Comparison of ENCODE assay signal across 24 cellular contexts in the genomic region with DNA sequence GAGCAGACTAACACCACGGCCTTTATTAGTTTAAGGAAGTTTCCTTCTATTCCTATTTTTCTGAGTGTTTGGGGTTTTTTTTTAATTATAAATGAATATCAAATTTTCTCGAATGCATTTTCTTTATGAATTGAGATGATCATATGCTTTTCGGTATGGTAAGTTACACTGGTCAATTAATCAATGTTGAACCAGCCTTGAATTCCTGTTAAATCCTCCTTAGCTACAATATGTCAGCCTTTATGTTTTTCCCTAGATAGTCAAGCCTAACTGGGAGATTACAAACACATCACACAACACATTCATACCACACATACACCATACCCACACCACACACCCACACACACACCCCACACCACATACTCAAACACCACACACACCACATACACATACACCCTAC.
DNase-seq lines count a peak whose midpoint lies in the region; ATAC-seq, FAIRE-seq and TF ChIP-seq lines count a peak whose summit lies in the region.
"Had no signal": no experiment of that assay in that cellular context is flagged by ENCODE, and none has a peak within 500 bp of the region (broad histone marks: within the 10 kb centered on the region; RNA-seq: fewer than 3 reads in every experiment).

No MANE protein-coding gene starts in this region.

- no peak for TF ChIP-seq POLR2A in GM12891 (IDR thresholded peaks at IDR 0.05; ENCODE audit: low read depth, low read length)
- no peak for TF ChIP-seq POLR2A in IMR-90 (IDR thresholded peaks at IDR 0.05; ENCODE audit: low read depth, low read length)
- TF ChIP-seq POLR2A in K562 (conservative IDR thresholded peaks at IDR 0.05) = no peak

- H2BK20ac ChIP-seq in IMR-90 (ENCODE audit: low read depth, low read length) = no peak overlapping the region

- no peak overlapping the region for H2AK5ac ChIP-seq in IMR-90 (ENCODE audit: low read depth, low read length)

- in situ Hi-C loops in IMR-90 (cut with MboI; ENCODE audit: low sequenced_read_pairs) (no loop called here), K562 (cut with MboI) (no loop called here)

- dilution Hi-C loops in IMR-90 (cut with HindIII; ENCODE audit: low sequenced_read_pairs, unreplicated experiment) = no loop called here

- H3K9ac ChIP-seq in IMR-90 (ENCODE audit: low read depth, low read length) = no peak overlapping the region
- no peak overlapping the region for H3K9ac ChIP-seq in K562 (ENCODE audit: insufficient read depth in 1 of 2, low read depth in 2 of 2, low read length in 2 of 2)
- H3K9ac ChIP-seq: BLaER1 treated with 17β-estradiol and CSF1 and Interleukin-3, amounts not matched to agents 10 nM and 100 nM had no signal

- WGBS in IMR-90 (ENCODE audit: extremely low coverage in 2 of 2, insufficient read length in 1 of 2), 2 experiments = no CpG with 5 or more reads among the region's 3 CpGs
- WGBS in K562 (ENCODE audit: insufficient coverage, low coverage, missing lambda C conversion rate) = 67% methylated on average over 3 of the region's 3 CpGs

- FAIRE-seq in GM12891 (lab: Jason Lieb, UNC) (peak; percentile 75), K562 (lab: Jason Lieb, UNC) (no peak)
- FAIRE-seq: A549, D721Med, G401.6, GM12892, GM18507 had no signal

- H3K9me1 ChIP-seq in IMR-90 (ENCODE audit: insufficient read depth, low read length) (no peaks in the 10 kb centered on the region), K562 (ENCODE audit: control insufficient read depth, insufficient read depth, low read length) (no peaks in the 10 kb centered on the region)

- H2AK9ac ChIP-seq in IMR-90 (replicated peaks; ENCODE audit: low read depth, low read length, poor library complexity) = no peak overlapping the region

- BruUV-seq in IMR-90 (replicated peaks; lab: Mats Ljungman, UMichigan) (no TSS peak), K562 (replicated peaks; lab: Mats Ljungman, UMichigan) (no TSS peak)

- H3K4me3 ChIP-seq in IMR-90 (ENCODE audit: insufficient read depth, low read depth, low read length) (no peak overlapping the region), K562 (no peak overlapping the region), osteoblast (ENCODE audit: insufficient read depth, low read length) (no peak overlapping the region)
- H3K4me3 ChIP-seq: A549; BLaER1 treated with 17β-estradiol and CSF1 and Interleukin-3, amounts not matched to agents 10 nM and 100 nM had no signal

- no peaks in the 10 kb centered on the region for H3K36me3 ChIP-seq in IMR-90 (ENCODE audit: control insufficient read depth, insufficient read depth, low read length)
- H3K36me3 ChIP-seq in K562 (ENCODE audit: control insufficient read depth, insufficient read depth, low read length) = peaks cover 21% of the 10 kb centered on the region; the same call in 2 of the 3 replicates
- no peaks in the 10 kb centered on the region for H3K36me3 ChIP-seq in osteoblast (ENCODE audit: insufficient read depth, low read length)

- no peak overlapping the region for H3K18ac ChIP-seq in IMR-90 (ENCODE audit: low read depth, low read length)

- no peak overlapping the region for H3K4ac ChIP-seq in IMR-90 (ENCODE audit: low read depth, low read length)

- TF ChIP-seq RAD21 in IMR-90 (IDR thresholded peaks at IDR 0.05; ENCODE audit: low read length) (no peak), K562 (CRISPR knock-in tag; conservative IDR thresholded peaks at IDR 0.05 in 1 of 2, IDR thresholded peaks at IDR 0.05 in 1 of 2) (no peak)

- ATAC-seq in IMR-90 (ENCODE audit: low read depth) (no peak), K562 (no peak), HG03520 (IDR thresholded peaks at IDR 0.05; ENCODE audit: unreplicated experiment) (no peak), GM19395 (IDR thresholded peaks at IDR 0.05; ENCODE audit: unreplicated experiment) (no peak)
- ATAC-seq: A549; CD8-positive, alpha-beta T cell had no signal

- no peak for TF ChIP-seq EP300 in K562 (IDR thresholded peaks at IDR 0.05; ENCODE audit: low read length)

- H4K20me1 ChIP-seq in IMR-90 (ENCODE audit: insufficient read depth, low read length) (no peaks in the 10 kb centered on the region), K562 (replicated peaks; ENCODE audit: control insufficient read depth, insufficient read depth, low read length) (no peaks in the 10 kb centered on the region; the same call in 1 of the 2 replicates), osteoblast (ENCODE audit: insufficient read depth, low read length) (no peaks in the 10 kb centered on the region)

- no peaks in the 10 kb centered on the region for H3K4me1 Mint-ChIP-seq in activated CD4-positive, alpha-beta memory T cell treated with anti-CD3 and anti-CD28 coated beads, Interleukin-2, amount 10 ng/mL, durations not matched to agents 7 days and 5 days
- H3K4me1 Mint-ChIP-seq: B cell had no signal

- H2BK120ac ChIP-seq in IMR-90 (ENCODE audit: low read depth, low read length) = no peak overlapping the region

- CTCF ChIA-PET in IMR-90 (lab: Yijun Ruan, JAX) = no interaction called here
- CTCF ChIA-PET in K562 (lab: Yijun Ruan, JAX; ENCODE audit: low intra/inter-chr PET ratio) = no interaction called here
- CTCF ChIA-PET in activated CD4-positive, alpha-beta memory T cell treated with anti-CD3 and anti-CD28 coated beads, Interleukin-2, amount 10 ng/mL, durations not matched to agents 7 days and 5 days (lab: Charles Lee) = no interaction called here

- no peak overlapping the region for H2AFZ ChIP-seq in IMR-90 (replicated peaks; ENCODE audit: low read length, poor library complexity)
- no peak overlapping the region for H2AFZ ChIP-seq in K562 (ENCODE audit: low read depth, low read length)
- H2AFZ ChIP-seq in osteoblast (ENCODE audit: low read length) = no peak overlapping the region

- no peak overlapping the region for H4K5ac ChIP-seq in IMR-90 (ENCODE audit: low read depth, low read length)

- H2BK5ac ChIP-seq in IMR-90 (ENCODE audit: low read depth, low read length, poor library complexity, severe bottlenecking) = peak overlapping the region; percentile 93

- H3K27ac Mint-ChIP-seq in activated CD4-positive, alpha-beta memory T cell treated with anti-CD3 and anti-CD28 coated beads, Interleukin-2, amount 10 ng/mL, durations not matched to agents 7 days and 5 days = no peak overlapping the region
- H3K27ac Mint-ChIP-seq: B cell; CD4-positive, alpha-beta T cell; CD8-positive, alpha-beta T cell had no signal

- TF ChIP-seq CTCF in IMR-90 (conservative IDR thresholded peaks at IDR 0.05; ENCODE audit: low read depth, low read length) = no peak
- no peak for TF ChIP-seq CTCF in K562 (IDR thresholded peaks at IDR 0.05 in 2 of 3, conservative IDR thresholded peaks at IDR 0.05 in 1 of 3; ENCODE audit: insufficient read depth in 2 of 3, low read depth in 1 of 3, low read length in 3 of 3)
- no peak for TF ChIP-seq CTCF in osteoblast (IDR thresholded peaks at IDR 0.05; ENCODE audit: extremely low read depth, low read depth, low read length)

- H3K9me3 ChIP-seq in IMR-90 (ENCODE audit: control insufficient read depth, insufficient read depth, low read length) (peaks cover 50% of the 10 kb centered on the region), K562 (replicated peaks; ENCODE audit: control insufficient read depth, insufficient read depth, low read depth, low read length) (peaks cover 11% of the 10 kb centered on the region), osteoblast (ENCODE audit: low read depth, low read length) (no peaks in the 10 kb centered on the region)
- H3K9me3 ChIP-seq: A549 had no signal

- H3K4me2 ChIP-seq in IMR-90 (ENCODE audit: low read depth, low read length) (no peak overlapping the region), K562 (ENCODE audit: insufficient read depth, low read length) (no peak overlapping the region), osteoblast (ENCODE audit: insufficient read depth, low read length) (no peak overlapping the region)
- H3K4me2 ChIP-seq: A549; BLaER1 treated with 17β-estradiol and CSF1 and Interleukin-3, amounts not matched to agents 10 nM and 100 nM had no signal

- POLR2A ChIA-PET in IMR-90 (lab: Charles Lee; ENCODE audit: unreplicated experiment) (no interaction called here), K562 (lab: Yijun Ruan, JAX) (no interaction called here)
- POLR2A ChIA-PET in activated CD4-positive, alpha-beta memory T cell treated with anti-CD3 and anti-CD28 coated beads, Interleukin-2, amount 10 ng/mL, durations not matched to agents 7 days and 5 days (lab: Charles Lee) = no interaction called here

- H3K9me3 Mint-ChIP-seq in activated CD4-positive, alpha-beta memory T cell treated with anti-CD3 and anti-CD28 coated beads, Interleukin-2, amount 10 ng/mL, durations not matched to agents 7 days and 5 days = no peaks in the 10 kb centered on the region
- H3K9me3 Mint-ChIP-seq: CD4-positive, alpha-beta T cell; CD8-positive, alpha-beta T cell had no signal

- H3K36me3 Mint-ChIP-seq in activated CD4-positive, alpha-beta memory T cell treated with anti-CD3 and anti-CD28 coated beads, Interleukin-2, amount 10 ng/mL, durations not matched to agents 7 days and 5 days (ENCODE audit: low read depth) = no peaks in the 10 kb centered on the region

- no peak overlapping the region for H4K8ac ChIP-seq in IMR-90 (ENCODE audit: low read depth in 2 of 2, low read length in 2 of 2)

- H3K79me1 ChIP-seq in IMR-90 (ENCODE audit: low read depth in 1 of 2, low read length in 2 of 2) = no peaks in the 10 kb centered on the region

- no peak overlapping the region for H3K14ac ChIP-seq in IMR-90 (replicated peaks; ENCODE audit: low read depth, low read length)

- no peak overlapping the region for H3K56ac ChIP-seq in IMR-90 (ENCODE audit: extremely low read depth, insufficient read depth, low read length)

- no peak overlapping the region for H2BK15ac ChIP-seq in IMR-90 (ENCODE audit: low read depth, low read length)

- H3K79me2 ChIP-seq in K562 (ENCODE audit: control insufficient read depth, insufficient read depth, low read length) (peaks cover 46% of the 10 kb centered on the region), osteoblast (ENCODE audit: insufficient read depth, low read length) (no peaks in the 10 kb centered on the region)

- no peak for DNase-seq in GM12891 (ENCODE audit: insufficient read length, low spot score)
- no peak for DNase-seq in IMR-90
- no peak for DNase-seq in K562 (ENCODE audit: extremely low read depth in 1 of 4, low spot score in 3 of 4)
- DNase-seq in osteoblast (ENCODE audit: insufficient read length, low spot score, missing footprints) = peak; percentile 85
- no peak for DNase-seq in SK-N-DZ (ENCODE audit: low spot score)
- DNase-seq in activated CD4-positive, alpha-beta memory T cell treated with anti-CD3 and anti-CD28 coated beads, Interleukin-2, amount 10 ng/mL, durations not matched to agents 7 days and 5 days = no peak
- DNase-seq: AML-193; Caco-2; Calu3; CD4-positive, alpha-beta T cell; DMS79 treated with DMSO at 0.1 percent for 48 hours; GF-D8 had no signal

- H3K4me3 Mint-ChIP-seq in activated CD4-positive, alpha-beta memory T cell treated with anti-CD3 and anti-CD28 coated beads, Interleukin-2, amount 10 ng/mL, durations not matched to agents 7 days and 5 days = no peak overlapping the region
- H3K4me3 Mint-ChIP-seq: B cell; CD4-positive, alpha-beta T cell; CD8-positive, alpha-beta T cell had no signal

- intact Hi-C loops in IMR-90 (cut with micrococcal nuclease) (no loop called here), K562 (cut with micrococcal nuclease) (no loop called here)

- H3K23ac ChIP-seq in IMR-90 (ENCODE audit: low read depth, low read length) = no peak overlapping the region

- H4K91ac ChIP-seq in IMR-90 (ENCODE audit: insufficient read depth, low read depth, low read length) = no peak overlapping the region

- no peaks in the 10 kb centered on the region for H3K27me3 ChIP-seq in IMR-90 (ENCODE audit: control insufficient read depth, insufficient read depth, low read length)
- H3K27me3 ChIP-seq in K562 (ENCODE audit: control insufficient read depth in 2 of 2, insufficient read depth in 2 of 2, low read length in 2 of 2) = no peaks in the 10 kb centered on the region
- H3K27me3 ChIP-seq in osteoblast (ENCODE audit: insufficient read depth, low read length) = no peaks in the 10 kb centered on the region
- H3K27me3 ChIP-seq: BLaER1 treated with 17β-estradiol and CSF1 and Interleukin-3, amounts not matched to agents 10 nM and 100 nM had no signal

- H3K4me1 ChIP-seq in IMR-90 (ENCODE audit: control insufficient read depth, insufficient read depth, low read length) (no peaks in the 10 kb centered on the region), K562 (replicated peaks in 1 of 2; ENCODE audit: control insufficient read depth in 2 of 2, insufficient read depth in 2 of 2, low read length in 2 of 2) (peaks cover 0 to 5% of the 10 kb centered on the region in 2 experiments; a peak in 2 of 5 replicates), osteoblast (ENCODE audit: insufficient read depth, low read length) (no peaks in the 10 kb centered on the region)
- H3K4me1 ChIP-seq: A549, Caco-2 had no signal

- H3K27ac ChIP-seq in IMR-90 (ENCODE audit: insufficient read depth, low read length) (no peak overlapping the region), K562 (ENCODE audit: extremely low read depth, low read depth, low read length) (no peak overlapping the region), osteoblast (ENCODE audit: low read depth, low read length) (no peak overlapping the region)
- H3K27ac ChIP-seq: 22Rv1; A549; BLaER1 treated with 17β-estradiol and CSF1 and Interleukin-3, amounts not matched to agents 10 nM and 100 nM; C4-2B had no signal

- H3K27me3 Mint-ChIP-seq in activated CD4-positive, alpha-beta memory T cell treated with anti-CD3 and anti-CD28 coated beads, Interleukin-2, amount 10 ng/mL, durations not matched to agents 7 days and 5 days = no peaks in the 10 kb centered on the region
- H3K27me3 Mint-ChIP-seq: B cell; CD4-positive, alpha-beta T cell had no signal
